In genomic region chrX:12974217-12974796, GRCh38 we compare ENCODE assay signal across 8 cellular contexts. TPM values are rescaled to one million over a fixed set of nuclear protein-coding genes. Genes with fewer than 3 reads are reported as not detected.
DNase-seq lines count a peak whose midpoint lies in the region; ATAC-seq and TF ChIP-seq lines count a peak whose summit lies in the region.

No MANE protein-coding gene starts in this region.

- H3K36me3 Mint-ChIP-seq in activated CD8-positive, alpha-beta memory T cell treated with anti-CD3 and anti-CD28 coated beads, Interleukin-2, amount 10 ng/mL, durations not matched to agents 7 days and 5 days: peaks cover 48% of the 10 kb centered on the region
- peaks cover 20% of the 10 kb centered on the region for H3K36me3 Mint-ChIP-seq in type B pancreatic cell

- no peak for TF ChIP-seq CTCF in GM10248 (IDR thresholded peaks at IDR 0.05; ENCODE audit: control extremely low read depth, extremely low read depth, low read depth, missing control alignments)
- no peak for TF ChIP-seq CTCF in esophagus muscularis mucosa (IDR thresholded peaks at IDR 0.05)
- no peak for TF ChIP-seq CTCF in type B pancreatic cell (conservative IDR thresholded peaks at IDR 0.05)

- 25% methylated on average over 14 of the region's 14 CpGs for WGBS in esophagus muscularis mucosa

- no peak for TF ChIP-seq POLR2A in esophagus muscularis mucosa (IDR thresholded peaks at IDR 0.05; ENCODE audit: low read depth)

- POLR2A ChIA-PET in GM10248 (lab: Yijun Ruan, JAX): interaction anchor here (0.7 to 5.5 kb wide), 6 partner anchors 10 to 113 kb away, joined by 3 to 35 read pairs (median 4); no protein-coding TSS in a partner anchor

- peak overlapping the region; percentile 95 for H3K4me3 Mint-ChIP-seq in activated CD8-positive, alpha-beta memory T cell treated with anti-CD3 and anti-CD28 coated beads, Interleukin-2, amount 10 ng/mL, durations not matched to agents 7 days and 5 days
- H3K4me3 Mint-ChIP-seq in type B pancreatic cell: peak overlapping the region; percentile 94

- no peak for TF ChIP-seq EP300 in esophagus muscularis mucosa (IDR thresholded peaks at IDR 0.05)

- DNase-seq in GM10248 (ENCODE audit: extremely low spot score) (peak; percentile 11), MV-4-11 (lab: John Stamatoyannopoulos, UW) (peak; percentile 60), esophagus muscularis mucosa (ENCODE audit: extremely low spot score) (no peak), myocyte (ENCODE audit: low read depth) (peak; percentile 75), type B pancreatic cell (ENCODE audit: extremely low spot score, unreplicated experiment) (peak; percentile 74)
- peak; percentile 72 for DNase-seq in activated CD8-positive, alpha-beta memory T cell treated with anti-CD3 and anti-CD28 coated beads, Interleukin-2, amount 10 ng/mL, durations not matched to agents 7 days and 5 days

- H3K4me1 ChIP-seq in esophagus muscularis mucosa: peaks cover 0 to 54% (median 26%) of the 10 kb centered on the region in 4 donors

- peak overlapping the region; percentile 61 to 83 (median 69) for H3K4me3 ChIP-seq in esophagus muscularis mucosa

- H3K27me3 ChIP-seq in esophagus muscularis mucosa: no peaks in the 10 kb centered on the region

- H3K9me3 ChIP-seq in esophagus muscularis mucosa: no peaks in the 10 kb centered on the region

- H3K4me1 Mint-ChIP-seq in activated CD8-positive, alpha-beta memory T cell treated with anti-CD3 and anti-CD28 coated beads, Interleukin-2, amount 10 ng/mL, durations not matched to agents 7 days and 5 days: peaks cover 34% of the 10 kb centered on the region
- H3K4me1 Mint-ChIP-seq in type B pancreatic cell (ENCODE audit: unreplicated experiment): peaks cover 28% of the 10 kb centered on the region

- peak; percentile 37 for ATAC-seq in activated CD8-positive, alpha-beta memory T cell treated with anti-CD3 and anti-CD28 coated beads, Interleukin-2, amount 10 ng/mL, durations not matched to agents 7 days and 5 days
- ATAC-seq in GM18909 (IDR thresholded peaks at IDR 0.05; ENCODE audit: poor library complexity, unreplicated experiment): no peak
- ATAC-seq in HG03135 (IDR thresholded peaks at IDR 0.05; ENCODE audit: unreplicated experiment): no peak

- CTCF ChIA-PET in GM10248 (lab: Yijun Ruan, JAX): interaction anchor here (1.0 to 5.6 kb wide), 4 partner anchors 17 to 118 kb away, joined by 3 to 28 read pairs (median 7); no protein-coding TSS in a partner anchor
- CTCF ChIA-PET in activated CD8-positive, alpha-beta memory T cell treated with anti-CD3 and anti-CD28 coated beads, Interleukin-2, amount 10 ng/mL, durations not matched to agents 7 days and 5 days (lab: Charles Lee): interaction anchor here (0.9 to 17.0 kb wide), 5 partner anchors 21 to 513 kb away, joined by 3 to 206 read pairs (median 10); no protein-coding TSS in a partner anchor

- H3K27ac ChIP-seq in esophagus muscularis mucosa (replicated peaks in 1 of 4): peak overlapping the region; percentile 86 to 96 (median 91)

- peak overlapping the region; percentile 98 for H3K27ac Mint-ChIP-seq in activated CD8-positive, alpha-beta memory T cell treated with anti-CD3 and anti-CD28 coated beads, Interleukin-2, amount 10 ng/mL, durations not matched to agents 7 days and 5 days
- peak overlapping the region; percentile 96 for H3K27ac Mint-ChIP-seq in type B pancreatic cell

- intact Hi-C loops in esophagus muscularis mucosa (cut with DNase I): no loop called here

- peaks cover 0 to 9% (median 0%) of the 10 kb centered on the region in 4 donors for H3K36me3 ChIP-seq in esophagus muscularis mucosa

- H3K9me3 Mint-ChIP-seq in activated CD8-positive, alpha-beta memory T cell treated with anti-CD3 and anti-CD28 coated beads, Interleukin-2, amount 10 ng/mL, durations not matched to agents 7 days and 5 days (ENCODE audit: low read depth): no peaks in the 10 kb centered on the region
- H3K9me3 Mint-ChIP-seq in type B pancreatic cell: peaks cover 5% of the 10 kb centered on the region

- no peaks in the 10 kb centered on the region for H3K27me3 Mint-ChIP-seq in activated CD8-positive, alpha-beta memory T cell treated with anti-CD3 and anti-CD28 coated beads, Interleukin-2, amount 10 ng/mL, durations not matched to agents 7 days and 5 days
- H3K27me3 Mint-ChIP-seq in type B pancreatic cell: peaks cover 6% of the 10 kb centered on the region

RNA-seq across cellular contexts. Expression of gene TMSB4X, which starts 0.6 kb away (rescaled TPM):
- 1,000 to 10,000 TPM; 6,072 to 7,639 TPM for total RNA-seq in activated CD8-positive, alpha-beta memory T cell treated with anti-CD3 and anti-CD28 coated beads, Interleukin-2, amount 10 ng/mL, durations not matched to agents 7 days and 5 days
- 1,000 to 10,000 TPM; 3,072 to 3,725 (median 3,326) TPM for total RNA-seq in esophagus muscularis mucosa
- 2,306 and 4,478 TPM in 2 replicates for total RNA-seq in myocyte
- 5,381 TPM for polyA plus RNA-seq in myocyte (2012)
- 1,981 and 2,322 TPM in 2 replicates for total RNA-seq in type B pancreatic cell (ENCODE audit: low replicate concordance)
